ENCODE assay signal across 8 cellular contexts in genomic region chr7:66740980-66741705, GRCh38. TPM values are rescaled to one million over a fixed set of nuclear protein-coding genes. Genes with fewer than 3 reads are reported as not detected.
A peak's percentile ranks its signal among the peaks of the same experiment; 100 is the strongest.
DNase-seq lines count a peak whose midpoint lies in the region; ATAC-seq and TF ChIP-seq lines count a peak whose summit lies in the region.
"Not testable (repeated sequence)": the region's sequence is repeated elsewhere in the genome, so short reads cannot be mapped to it uniquely, and the experiment has no call there.

No MANE protein-coding gene starts in this region.

- TF ChIP-seq CTCF in dorsolateral prefrontal cortex (IDR thresholded peaks at IDR 0.05 in 54 of 56, conservative IDR thresholded peaks at IDR 0.05 in 2 of 56; ENCODE audit: low read depth in 1 of 56, partially characterized antibody in 56 of 56) = peak in 14 of 56 donors; percentile 3 to 39 (median 22)

- peak overlapping the region; percentile 56 to 100 (median 95) for H3K4me3 ChIP-seq in dorsolateral prefrontal cortex

- H3K27ac ChIP-seq in dorsolateral prefrontal cortex = peak overlapping the region; percentile 7 to 99 (median 94)

- intact Hi-C loops in dorsolateral prefrontal cortex (cut with DNase I) = loop anchor here (2.0 to 5.0 kb wide), 4 partner anchors 59 to 180 kb away; partner anchors contain the start of gene TMEM248 (in 1 of the 2)

- not testable (repeated sequence) for H3K27me3 ChIP-seq in dorsolateral prefrontal cortex

- DNase-seq in AG08395 (ENCODE audit: low spot score) = peak; percentile 31
- peak; percentile 1 for DNase-seq in NCI-H510A (lab: John Stamatoyannopoulos, UW)
- peak; percentile 20 for DNase-seq in activated CD4-positive, alpha-beta T cell treated with anti-CD3 and anti-CD28 coated beads, Interleukin-2, amount 50 U/mL, for 1 hour
- peak in 5 of 10 donors; percentile 12 to 61 (median 37) for DNase-seq in dorsolateral prefrontal cortex
- DNase-seq in left kidney (ENCODE audit: low read depth, low spot score) = peak; percentile 84
- DNase-seq in stimulated activated CD4-positive, alpha-beta T cell treated with anti-CD3 and anti-CD28 coated beads, Interleukin-12 subunit alpha, Interleukin-12 subunit beta, amount 100 ng/mL, for 4 hours = peak; percentile 31

- peak; percentile 54 for ATAC-seq in GM18907 (IDR thresholded peaks at IDR 0.05; ENCODE audit: unreplicated experiment)
- peak; percentile 41 for ATAC-seq in HG03064 (IDR thresholded peaks at IDR 0.05; ENCODE audit: low read depth, unreplicated experiment)

RNA-seq across cellular contexts. Expression of gene RABGEF1, which starts 0.6 kb away (rescaled TPM):
- total RNA-seq in dorsolateral prefrontal cortex = 10 to 100 TPM; 30.2 to 59.5 (median 45.8) TPM
